Comparison of ENCODE assay signal across 9 cellular contexts in genomic region chr16:20469930-20470329, GRCh38. TPM values are rescaled to one million over a fixed set of nuclear protein-coding genes. Genes with fewer than 3 reads are reported as not detected.
"Had no signal": no experiment of that assay in that cellular context is flagged by ENCODE, and none has a peak within 500 bp of the region (broad histone marks: within the 10 kb centered on the region; RNA-seq: fewer than 3 reads in every experiment).

No MANE protein-coding gene starts in this region.

RNA-seq across cellular contexts. Expression of gene ACSM2A, which starts 18.6 kb away (rescaled TPM):
- total RNA-seq: LHCN-M2, MCF 10A, NCI-H460, OCI-LY7, PC-9, Right ventricle myocardium inferior, RPMI7951, SJCRH30, SK-MEL-5 had no signal
